Comparison of ENCODE assay signal across 26 cellular contexts in the genomic region with DNA sequence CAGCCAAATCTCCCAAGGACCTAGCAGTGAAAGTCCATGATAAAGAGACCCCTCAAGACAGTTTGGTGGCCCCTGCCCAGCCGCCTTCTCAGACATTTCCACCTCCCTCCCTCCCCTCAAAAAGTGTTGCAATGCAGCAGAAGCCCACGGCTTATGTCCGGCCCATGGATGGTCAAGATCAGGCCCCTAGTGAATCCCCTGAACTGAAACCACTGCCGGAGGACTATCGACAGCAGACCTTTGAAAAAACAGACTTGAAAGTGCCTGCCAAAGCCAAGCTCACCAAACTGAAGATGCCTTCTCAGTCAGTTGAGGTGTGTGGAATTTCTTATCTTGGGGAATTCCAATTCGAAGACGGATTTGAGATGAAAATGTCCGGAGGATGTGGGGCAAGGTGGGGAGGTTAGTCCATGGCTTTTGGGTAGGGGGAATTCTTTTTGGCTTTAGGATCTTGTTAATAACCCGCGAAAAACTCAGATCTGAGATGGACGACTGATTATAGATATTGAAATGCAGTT.
DNase-seq lines count a peak whose midpoint lies in the region; ATAC-seq and TF ChIP-seq lines count a peak whose summit lies in the region.
"Had no signal": no experiment of that assay in that cellular context is flagged by ENCODE, and none has a peak within 500 bp of the region (broad histone marks: within the 10 kb centered on the region; RNA-seq: fewer than 3 reads in every experiment).

No MANE protein-coding gene starts in this region.

- TF ChIP-seq CTCF in cardiac muscle cell (IDR thresholded peaks at IDR 0.05; ENCODE audit: low read depth, low read length) (no peak), esophagus muscularis mucosa (IDR thresholded peaks at IDR 0.05) (no peak), tibial nerve (IDR thresholded peaks at IDR 0.05) (no peak)

- H3K9me3 ChIP-seq in cardiac muscle cell (ENCODE audit: low read depth) (no peaks in the 10 kb centered on the region), right cardiac atrium (ENCODE audit: control insufficient read depth, low read length) (no peaks in the 10 kb centered on the region), esophagus muscularis mucosa (no peaks in the 10 kb centered on the region), tibial nerve (no peaks in the 10 kb centered on the region)

- TF ChIP-seq POLR2A in esophagus muscularis mucosa (IDR thresholded peaks at IDR 0.05; ENCODE audit: low read depth) (no peak), tibial nerve (IDR thresholded peaks at IDR 0.05) (no peak)

- H3K4me1 ChIP-seq in cardiac muscle cell (ENCODE audit: low read depth) (peaks cover 51% of the 10 kb centered on the region), right cardiac atrium (ENCODE audit: control insufficient read depth, insufficient read depth, low read length) (peaks cover 24% of the 10 kb centered on the region), esophagus muscularis mucosa (peaks cover 79 to 84% (median 81%) of the 10 kb centered on the region in 4 donors), rectal smooth muscle tissue (ENCODE audit: control insufficient read depth, insufficient read depth, low read length) (peaks cover 37% of the 10 kb centered on the region), tibial nerve (peaks cover 7 to 97% (median 55%) of the 10 kb centered on the region in 4 donors)

- intact Hi-C loops in right cardiac atrium (cut with DNase I) (no loop called here), esophagus muscularis mucosa (cut with DNase I) (no loop called here)

- DNase-seq in cardiac muscle cell (ENCODE audit: low read depth in 1 of 2, low spot score in 1 of 2) (no peak), right cardiac atrium (no peak), esophagus muscularis mucosa (ENCODE audit: extremely low spot score) (peak; percentile 17), tibial nerve (ENCODE audit: low spot score in 2 of 2) (no peak), putamen (ENCODE audit: low spot score) (no peak)
- DNase-seq: activated CD4-positive, CD25-positive, alpha-beta regulatory T cell treated with anti-CD3 and anti-CD28 coated beads, Interleukin-2, amount 50 U/mL, for 72 hours; activated CD8-positive, alpha-beta memory T cell treated with anti-CD3 and anti-CD28 coated beads, Interleukin-2, amount 50 U/mL, for 48 hours; activated CD8-positive, alpha-beta T cell treated with anti-CD3 and anti-CD28 coated beads for 36 hours; activated naive CD4-positive, alpha-beta T cell treated with anti-CD3 and anti-CD28 coated beads, Interleukin-2, amount 10 ng/mL, durations not matched to agents 7 days and 5 days; AML-193; CD4-positive, alpha-beta T cell; DMS79 treated with DMSO at 0.1 percent for 48 hours; GF-D8; HCEC 1CT; NCI-H446; NCI-H748 treated with DMSO at 0.1 percent for 48 hours; SHP77 treated with DMSO at 0.1 percent for 48 hours; stimulated activated CD4-positive, alpha-beta T cell treated with anti-CD3 and anti-CD28 coated beads, Interleukin-4, amount 100 ng/mL, for 1 hour; T-helper 2 cell had no signal

- TF ChIP-seq EP300 in esophagus muscularis mucosa (IDR thresholded peaks at IDR 0.05), result no peak
- no peak for TF ChIP-seq EP300 in tibial nerve (IDR thresholded peaks at IDR 0.05)

- 83% methylated on average over 11 of the region's 11 CpGs for WGBS in right cardiac atrium
- 96% methylated on average over 10 of the region's 11 CpGs for WGBS in esophagus muscularis mucosa
- 96 to 98% methylated on average over 9 to 11 of the region's 11 CpGs for WGBS in tibial nerve, 2 donors

- H3K27ac ChIP-seq in cardiac muscle cell, result peak overlapping the region; percentile 49
- no peak overlapping the region for H3K27ac ChIP-seq in right cardiac atrium (ENCODE audit: low read length)
- H3K27ac ChIP-seq in esophagus muscularis mucosa (replicated peaks in 1 of 4), result peak overlapping the region; percentile 79 to 89 (median 86)
- H3K27ac ChIP-seq in rectal smooth muscle tissue (ENCODE audit: low read depth, low read length), result peak overlapping the region; percentile 82
- H3K27ac ChIP-seq in tibial nerve, result peak overlapping the region in 3 of 4 donors; percentile 38 to 86 (median 84)
- H3K27ac ChIP-seq: neural progenitor cell had no signal

- H3K36me3 ChIP-seq in cardiac muscle cell (peaks cover 3% of the 10 kb centered on the region), esophagus muscularis mucosa (peaks cover 6 to 22% (median 16%) of the 10 kb centered on the region in 4 donors), rectal smooth muscle tissue (ENCODE audit: control insufficient read depth, insufficient read depth, low read length) (peaks cover 8% of the 10 kb centered on the region), tibial nerve (peaks cover 0 to 11% (median 11%) of the 10 kb centered on the region in 3 donors)

- no peak overlapping the region for H3K9ac ChIP-seq in rectal smooth muscle tissue (ENCODE audit: low read length)
- H3K9ac ChIP-seq: neural progenitor cell had no signal

- H3K4me3 ChIP-seq in cardiac muscle cell (no peak overlapping the region), right cardiac atrium (ENCODE audit: low read length) (no peak overlapping the region), esophagus muscularis mucosa (no peak overlapping the region), rectal smooth muscle tissue (ENCODE audit: low read length) (no peak overlapping the region), tibial nerve (no peak overlapping the region)
- H3K4me3 ChIP-seq: neural progenitor cell had no signal

- no peaks in the 10 kb centered on the region for H3K27me3 ChIP-seq in cardiac muscle cell
- H3K27me3 ChIP-seq in right cardiac atrium (ENCODE audit: control insufficient read depth, insufficient read depth), result no peaks in the 10 kb centered on the region
- H3K27me3 ChIP-seq in esophagus muscularis mucosa, result no peaks in the 10 kb centered on the region
- H3K27me3 ChIP-seq in rectal smooth muscle tissue (ENCODE audit: control insufficient read depth, insufficient read depth, low read length), result no peaks in the 10 kb centered on the region
- H3K27me3 ChIP-seq in tibial nerve, result no peaks in the 10 kb centered on the region
- H3K27me3 ChIP-seq: neural progenitor cell had no signal

- ATAC-seq in right cardiac atrium (no peak), GM21717 (IDR thresholded peaks at IDR 0.05; ENCODE audit: unreplicated experiment) (no peak), GM18873 (IDR thresholded peaks at IDR 0.05; ENCODE audit: low FRiP score, unreplicated experiment) (no peak)
- ATAC-seq: activated CD8-positive, alpha-beta T cell treated with anti-CD3 and anti-CD28 coated beads for 36 hours; activated T-helper 17 cell treated with anti-CD3 and anti-CD28 coated beads, Interleukin-2, amount 50 U/mL, for 72 hours; Panc1; sciatic nerve had no signal
